In the genomic region with DNA sequence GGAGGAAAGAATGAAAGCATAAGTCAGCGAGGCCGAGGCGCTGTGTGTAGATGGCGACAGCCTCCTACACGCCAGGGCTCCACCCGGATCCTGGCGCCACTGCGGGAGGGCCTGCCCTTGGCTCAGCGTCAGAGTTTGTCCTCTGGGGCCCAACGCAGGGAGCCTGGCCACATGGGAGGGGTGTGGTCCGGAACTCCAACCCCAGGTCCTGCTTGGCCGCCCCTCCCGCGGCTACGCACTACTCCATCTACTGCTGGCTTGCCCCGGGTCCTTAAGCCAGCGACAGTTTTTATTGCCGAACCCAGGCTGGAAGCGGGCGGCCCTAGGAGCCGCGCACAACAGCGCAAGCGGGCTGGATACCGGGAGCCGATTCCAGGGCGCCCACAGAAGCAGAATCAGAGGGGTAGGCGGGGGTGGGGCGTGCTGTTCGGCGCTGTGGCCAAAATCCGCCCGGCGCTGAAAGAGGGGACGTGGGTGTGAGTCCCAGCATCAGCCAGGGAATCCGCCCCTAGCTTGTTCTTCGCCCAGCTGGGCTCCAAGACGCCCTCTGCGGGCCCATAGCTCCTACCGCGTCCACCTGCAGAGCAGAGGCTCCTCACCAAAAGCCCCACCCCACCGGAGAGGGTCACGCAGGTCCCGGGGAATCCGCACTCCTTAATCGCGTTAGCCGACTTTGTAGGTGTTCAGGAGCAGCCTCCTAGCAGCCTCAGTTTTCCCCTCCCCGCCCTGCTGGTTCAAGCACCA, we compare ENCODE assay signal across 1 cellular context.
TF ChIP-seq lines count a peak whose summit lies in the region.

No MANE protein-coding gene starts in this region.

TF ChIP-seq in K562, 482 proteins besides CTCF, POLR2A, EP300 and RAD21 (continues in another document):
- no peak for TF ChIP-seq NR4A1 (CRISPR knock-in tag; IDR thresholded peaks at IDR 0.05)
- TF ChIP-seq NR4A1 (tag; IDR thresholded peaks at IDR 0.05): no peak
- peak; percentile 15 for TF ChIP-seq ZFP36 (IDR thresholded peaks at IDR 0.05; ENCODE audit: low read depth, low read length, partially characterized antibody)
- TF ChIP-seq, protein P1, sequence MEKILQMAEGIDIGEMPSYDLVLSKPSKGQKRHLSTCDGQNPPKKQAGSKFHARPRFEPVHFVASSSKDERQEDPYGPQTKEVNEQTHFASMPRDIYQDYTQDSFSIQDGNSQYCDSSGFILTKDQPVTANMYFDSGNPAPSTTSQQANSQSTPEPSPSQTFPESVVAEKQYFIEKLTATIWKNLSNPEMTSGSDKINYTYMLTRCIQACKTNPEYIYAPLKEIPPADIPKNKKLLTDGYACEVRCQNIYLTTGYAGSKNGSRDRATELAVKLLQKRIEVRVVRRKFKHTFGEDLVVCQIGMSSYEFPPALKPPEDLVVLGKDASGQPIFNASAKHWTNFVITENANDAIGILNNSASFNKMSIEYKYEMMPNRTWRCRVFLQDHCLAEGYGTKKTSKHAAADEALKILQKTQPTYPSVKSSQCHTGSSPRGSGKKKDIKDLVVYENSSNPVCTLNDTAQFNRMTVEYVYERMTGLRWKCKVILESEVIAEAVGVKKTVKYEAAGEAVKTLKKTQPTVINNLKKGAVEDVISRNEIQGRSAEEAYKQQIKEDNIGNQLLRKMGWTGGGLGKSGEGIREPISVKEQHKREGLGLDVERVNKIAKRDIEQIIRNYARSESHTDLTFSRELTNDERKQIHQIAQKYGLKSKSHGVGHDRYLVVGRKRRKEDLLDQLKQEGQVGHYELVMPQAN (IDR thresholded peaks at IDR 0.05; ENCODE audit: borderline replicate concordance): peak; percentile 27; the same call in 1 of the 2 replicates
- peak; percentile 48 for TF ChIP-seq L3MBTL2 (IDR thresholded peaks at IDR 0.05)
- TF ChIP-seq PCBP1 (IDR thresholded peaks at IDR 0.05; ENCODE audit: low read depth, low read length, poor library complexity, severe bottlenecking): no peak
- TF ChIP-seq, protein P2, sequence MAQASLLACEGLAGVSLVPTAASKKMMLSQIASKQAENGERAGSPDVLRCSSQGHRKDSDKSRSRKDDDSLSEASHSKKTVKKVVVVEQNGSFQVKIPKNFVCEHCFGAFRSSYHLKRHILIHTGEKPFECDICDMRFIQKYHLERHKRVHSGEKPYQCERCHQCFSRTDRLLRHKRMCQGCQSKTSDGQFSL (CRISPR knock-in tag; IDR thresholded peaks at IDR 0.05): 0 out of 2 replicates have a peak, but pooled peaks have one; percentile 23
- TF ChIP-seq, protein P2 (tag; IDR thresholded peaks at IDR 0.05): no peak
- peak; percentile 72; the same call in 1 of the 2 replicates for TF ChIP-seq HDAC2 (IDR thresholded peaks at IDR 0.05)
- TF ChIP-seq RFX1 (IDR thresholded peaks at IDR 0.05): no peak
- no peak for TF ChIP-seq NFIX (CRISPR knock-in tag; IDR thresholded peaks at IDR 0.05; ENCODE audit: low read depth)
- 0 out of 2 replicates have a peak, but pooled peaks have one; percentile 17 for TF ChIP-seq MYNN (IDR thresholded peaks at IDR 0.05)
- no peak for TF ChIP-seq MYNN (CRISPR knock-in tag; IDR thresholded peaks at IDR 0.05)
- 0 out of 2 replicates have a peak, but pooled peaks have one; percentile 64 for TF ChIP-seq XRCC5 (IDR thresholded peaks at IDR 0.05; ENCODE audit: low read depth, low read length)
- TF ChIP-seq KDM4B (IDR thresholded peaks at IDR 0.05; ENCODE audit: borderline replicate concordance in 2 of 2, low read depth in 1 of 2): peak in 1 of 2 experiments; percentile 61; a peak in 1 of 4 replicates
- TF ChIP-seq PHF8 (IDR thresholded peaks at IDR 0.05; ENCODE audit: borderline replicate concordance, low read length): peak; percentile 34; the same call in 1 of the 2 replicates
- TF ChIP-seq, protein P3, sequence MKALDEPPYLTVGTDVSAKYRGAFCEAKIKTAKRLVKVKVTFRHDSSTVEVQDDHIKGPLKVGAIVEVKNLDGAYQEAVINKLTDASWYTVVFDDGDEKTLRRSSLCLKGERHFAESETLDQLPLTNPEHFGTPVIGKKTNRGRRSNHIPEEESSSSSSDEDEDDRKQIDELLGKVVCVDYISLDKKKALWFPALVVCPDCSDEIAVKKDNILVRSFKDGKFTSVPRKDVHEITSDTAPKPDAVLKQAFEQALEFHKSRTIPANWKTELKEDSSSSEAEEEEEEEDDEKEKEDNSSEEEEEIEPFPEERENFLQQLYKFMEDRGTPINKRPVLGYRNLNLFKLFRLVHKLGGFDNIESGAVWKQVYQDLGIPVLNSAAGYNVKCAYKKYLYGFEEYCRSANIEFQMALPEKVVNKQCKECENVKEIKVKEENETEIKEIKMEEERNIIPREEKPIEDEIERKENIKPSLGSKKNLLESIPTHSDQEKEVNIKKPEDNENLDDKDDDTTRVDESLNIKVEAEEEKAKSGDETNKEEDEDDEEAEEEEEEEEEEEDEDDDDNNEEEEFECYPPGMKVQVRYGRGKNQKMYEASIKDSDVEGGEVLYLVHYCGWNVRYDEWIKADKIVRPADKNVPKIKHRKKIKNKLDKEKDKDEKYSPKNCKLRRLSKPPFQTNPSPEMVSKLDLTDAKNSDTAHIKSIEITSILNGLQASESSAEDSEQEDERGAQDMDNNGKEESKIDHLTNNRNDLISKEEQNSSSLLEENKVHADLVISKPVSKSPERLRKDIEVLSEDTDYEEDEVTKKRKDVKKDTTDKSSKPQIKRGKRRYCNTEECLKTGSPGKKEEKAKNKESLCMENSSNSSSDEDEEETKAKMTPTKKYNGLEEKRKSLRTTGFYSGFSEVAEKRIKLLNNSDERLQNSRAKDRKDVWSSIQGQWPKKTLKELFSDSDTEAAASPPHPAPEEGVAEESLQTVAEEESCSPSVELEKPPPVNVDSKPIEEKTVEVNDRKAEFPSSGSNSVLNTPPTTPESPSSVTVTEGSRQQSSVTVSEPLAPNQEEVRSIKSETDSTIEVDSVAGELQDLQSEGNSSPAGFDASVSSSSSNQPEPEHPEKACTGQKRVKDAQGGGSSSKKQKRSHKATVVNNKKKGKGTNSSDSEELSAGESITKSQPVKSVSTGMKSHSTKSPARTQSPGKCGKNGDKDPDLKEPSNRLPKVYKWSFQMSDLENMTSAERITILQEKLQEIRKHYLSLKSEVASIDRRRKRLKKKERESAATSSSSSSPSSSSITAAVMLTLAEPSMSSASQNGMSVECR (CRISPR knock-in tag; IDR thresholded peaks at IDR 0.05): peak; percentile 75
- peak; percentile 21; the same call in 1 of the 2 replicates for TF ChIP-seq ZBTB7A (IDR thresholded peaks at IDR 0.05; ENCODE audit: borderline replicate concordance, control insufficient read depth, low read depth, low read length)
- TF ChIP-seq ESRRA (IDR thresholded peaks at IDR 0.05; ENCODE audit: borderline replicate concordance, low read depth): peak; percentile 91
- 0 out of 2 replicates have a peak, but pooled peaks have one; percentile 9 for TF ChIP-seq RAD51 (IDR thresholded peaks at IDR 0.05; ENCODE audit: borderline replicate concordance, low read depth)
- TF ChIP-seq CC2D1A (IDR thresholded peaks at IDR 0.05): peak; percentile 28; the same call in 1 of the 2 replicates
- TF ChIP-seq, protein P4, sequence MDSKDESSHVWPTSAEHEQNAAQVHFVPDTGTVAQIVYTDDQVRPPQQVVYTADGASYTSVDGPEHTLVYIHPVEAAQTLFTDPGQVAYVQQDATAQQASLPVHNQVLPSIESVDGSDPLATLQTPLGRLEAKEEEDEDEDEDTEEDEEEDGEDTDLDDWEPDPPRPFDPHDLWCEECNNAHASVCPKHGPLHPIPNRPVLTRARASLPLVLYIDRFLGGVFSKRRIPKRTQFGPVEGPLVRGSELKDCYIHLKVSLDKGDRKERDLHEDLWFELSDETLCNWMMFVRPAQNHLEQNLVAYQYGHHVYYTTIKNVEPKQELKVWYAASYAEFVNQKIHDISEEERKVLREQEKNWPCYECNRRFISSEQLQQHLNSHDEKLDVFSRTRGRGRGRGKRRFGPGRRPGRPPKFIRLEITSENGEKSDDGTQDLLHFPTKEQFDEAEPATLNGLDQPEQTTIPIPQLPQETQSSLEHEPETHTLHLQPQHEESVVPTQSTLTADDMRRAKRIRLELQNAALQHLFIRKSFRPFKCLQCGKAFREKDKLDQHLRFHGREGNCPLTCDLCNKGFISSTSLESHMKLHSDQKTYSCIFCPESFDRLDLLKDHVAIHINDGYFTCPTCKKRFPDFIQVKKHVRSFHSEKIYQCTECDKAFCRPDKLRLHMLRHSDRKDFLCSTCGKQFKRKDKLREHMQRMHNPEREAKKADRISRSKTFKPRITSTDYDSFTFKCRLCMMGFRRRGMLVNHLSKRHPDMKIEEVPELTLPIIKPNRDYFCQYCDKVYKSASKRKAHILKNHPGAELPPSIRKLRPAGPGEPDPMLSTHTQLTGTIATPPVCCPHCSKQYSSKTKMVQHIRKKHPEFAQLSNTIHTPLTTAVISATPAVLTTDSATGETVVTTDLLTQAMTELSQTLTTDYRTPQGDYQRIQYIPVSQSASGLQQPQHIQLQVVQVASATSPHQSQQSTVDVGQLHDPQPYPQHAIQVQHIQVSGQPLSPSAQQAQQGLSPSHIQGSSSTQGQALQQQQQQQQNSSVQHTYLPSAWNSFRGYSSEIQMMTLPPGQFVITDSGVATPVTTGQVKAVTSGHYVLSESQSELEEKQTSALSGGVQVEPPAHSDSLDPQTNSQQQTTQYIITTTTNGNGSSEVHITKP (IDR thresholded peaks at IDR 0.05; ENCODE audit: partially characterized antibody): peak; percentile 15
- TF ChIP-seq, protein P5, sequence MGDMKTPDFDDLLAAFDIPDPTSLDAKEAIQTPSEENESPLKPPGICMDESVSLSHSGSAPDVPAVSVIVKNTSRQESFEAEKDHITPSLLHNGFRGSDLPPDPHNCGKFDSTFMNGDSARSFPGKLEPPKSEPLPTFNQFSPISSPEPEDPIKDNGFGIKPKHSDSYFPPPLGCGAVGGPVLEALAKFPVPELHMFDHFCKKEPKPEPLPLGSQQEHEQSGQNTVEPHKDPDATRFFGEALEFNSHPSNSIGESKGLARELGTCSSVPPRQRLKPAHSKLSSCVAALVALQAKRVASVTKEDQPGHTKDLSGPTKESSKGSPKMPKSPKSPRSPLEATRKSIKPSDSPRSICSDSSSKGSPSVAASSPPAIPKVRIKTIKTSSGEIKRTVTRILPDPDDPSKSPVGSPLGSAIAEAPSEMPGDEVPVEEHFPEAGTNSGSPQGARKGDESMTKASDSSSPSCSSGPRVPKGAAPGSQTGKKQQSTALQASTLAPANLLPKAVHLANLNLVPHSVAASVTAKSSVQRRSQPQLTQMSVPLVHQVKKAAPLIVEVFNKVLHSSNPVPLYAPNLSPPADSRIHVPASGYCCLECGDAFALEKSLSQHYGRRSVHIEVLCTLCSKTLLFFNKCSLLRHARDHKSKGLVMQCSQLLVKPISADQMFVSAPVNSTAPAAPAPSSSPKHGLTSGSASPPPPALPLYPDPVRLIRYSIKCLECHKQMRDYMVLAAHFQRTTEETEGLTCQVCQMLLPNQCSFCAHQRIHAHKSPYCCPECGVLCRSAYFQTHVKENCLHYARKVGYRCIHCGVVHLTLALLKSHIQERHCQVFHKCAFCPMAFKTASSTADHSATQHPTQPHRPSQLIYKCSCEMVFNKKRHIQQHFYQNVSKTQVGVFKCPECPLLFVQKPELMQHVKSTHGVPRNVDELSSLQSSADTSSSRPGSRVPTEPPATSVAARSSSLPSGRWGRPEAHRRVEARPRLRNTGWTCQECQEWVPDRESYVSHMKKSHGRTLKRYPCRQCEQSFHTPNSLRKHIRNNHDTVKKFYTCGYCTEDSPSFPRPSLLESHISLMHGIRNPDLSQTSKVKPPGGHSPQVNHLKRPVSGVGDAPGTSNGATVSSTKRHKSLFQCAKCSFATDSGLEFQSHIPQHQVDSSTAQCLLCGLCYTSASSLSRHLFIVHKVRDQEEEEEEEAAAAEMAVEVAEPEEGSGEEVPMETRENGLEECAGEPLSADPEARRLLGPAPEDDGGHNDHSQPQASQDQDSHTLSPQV (IDR thresholded peaks at IDR 0.05): 0 out of 2 replicates have a peak, but pooled peaks have one; percentile 23
- TF ChIP-seq CREM (IDR thresholded peaks at IDR 0.05; ENCODE audit: low read depth): peak; percentile 65
- peak; percentile 66 for TF ChIP-seq ETV1 (tag; conservative IDR thresholded peaks at IDR 0.05; ENCODE audit: low read depth)
- TF ChIP-seq ATF7 (IDR thresholded peaks at IDR 0.05): peak; percentile 69
- no peak for TF ChIP-seq ZNF778 (CRISPR knock-in tag; IDR thresholded peaks at IDR 0.05)
- TF ChIP-seq, protein P6, sequence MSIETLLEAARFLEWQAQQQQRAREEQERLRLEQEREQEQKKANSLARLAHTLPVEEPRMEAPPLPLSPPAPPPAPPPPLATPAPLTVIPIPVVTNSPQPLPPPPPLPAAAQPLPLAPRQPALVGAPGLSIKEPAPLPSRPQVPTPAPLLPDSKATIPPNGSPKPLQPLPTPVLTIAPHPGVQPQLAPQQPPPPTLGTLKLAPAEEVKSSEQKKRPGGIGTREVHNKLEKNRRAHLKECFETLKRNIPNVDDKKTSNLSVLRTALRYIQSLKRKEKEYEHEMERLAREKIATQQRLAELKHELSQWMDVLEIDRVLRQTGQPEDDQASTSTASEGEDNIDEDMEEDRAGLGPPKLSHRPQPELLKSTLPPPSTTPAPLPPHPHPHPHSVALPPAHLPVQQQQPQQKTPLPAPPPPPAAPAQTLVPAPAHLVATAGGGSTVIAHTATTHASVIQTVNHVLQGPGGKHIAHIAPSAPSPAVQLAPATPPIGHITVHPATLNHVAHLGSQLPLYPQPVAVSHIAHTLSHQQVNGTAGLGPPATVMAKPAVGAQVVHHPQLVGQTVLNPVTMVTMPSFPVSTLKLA (conservative IDR thresholded peaks at IDR 0.05): peak; percentile 83 to 89
- TF ChIP-seq KLF1 (tag; IDR thresholded peaks at IDR 0.05): peak; percentile 78
- TF ChIP-seq OTX1 (CRISPR knock-in tag; IDR thresholded peaks at IDR 0.05): no peak
- TF ChIP-seq, protein P7, sequence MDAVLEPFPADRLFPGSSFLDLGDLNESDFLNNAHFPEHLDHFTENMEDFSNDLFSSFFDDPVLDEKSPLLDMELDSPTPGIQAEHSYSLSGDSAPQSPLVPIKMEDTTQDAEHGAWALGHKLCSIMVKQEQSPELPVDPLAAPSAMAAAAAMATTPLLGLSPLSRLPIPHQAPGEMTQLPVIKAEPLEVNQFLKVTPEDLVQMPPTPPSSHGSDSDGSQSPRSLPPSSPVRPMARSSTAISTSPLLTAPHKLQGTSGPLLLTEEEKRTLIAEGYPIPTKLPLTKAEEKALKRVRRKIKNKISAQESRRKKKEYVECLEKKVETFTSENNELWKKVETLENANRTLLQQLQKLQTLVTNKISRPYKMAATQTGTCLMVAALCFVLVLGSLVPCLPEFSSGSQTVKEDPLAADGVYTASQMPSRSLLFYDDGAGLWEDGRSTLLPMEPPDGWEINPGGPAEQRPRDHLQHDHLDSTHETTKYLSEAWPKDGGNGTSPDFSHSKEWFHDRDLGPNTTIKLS (IDR thresholded peaks at IDR 0.05; ENCODE audit: borderline replicate concordance, low read depth): 0 out of 2 replicates have a peak, but pooled peaks have one; percentile 23
- TF ChIP-seq LEF1 (IDR thresholded peaks at IDR 0.05): peak; percentile 73
- TF ChIP-seq CXXC5 (CRISPR knock-in tag; IDR thresholded peaks at IDR 0.05): peak; percentile 69
- TF ChIP-seq RBFOX2 (IDR thresholded peaks at IDR 0.05; ENCODE audit: low read depth, low read length): peak; percentile 85
- peak; percentile 40 for TF ChIP-seq RBBP5 (IDR thresholded peaks at IDR 0.05; ENCODE audit: borderline replicate concordance, insufficient read depth, low read length, poor library complexity, severe bottlenecking)
- TF ChIP-seq POU5F1 (IDR thresholded peaks at IDR 0.05; ENCODE audit: borderline replicate concordance, low read depth, low read length, partially characterized antibody): no peak
- TF ChIP-seq HNRNPLL (IDR thresholded peaks at IDR 0.05; ENCODE audit: low read depth, low read length, poor library complexity, severe bottlenecking): peak; percentile 63
- TF ChIP-seq TFAM (CRISPR knock-in tag; conservative IDR thresholded peaks at IDR 0.05): no peak
- TF ChIP-seq TAF9B (IDR thresholded peaks at IDR 0.05; ENCODE audit: partially characterized antibody): peak; percentile 53
